9 cellular contexts compared by ENCODE assay signal in genomic region chr20:24576447-24576846, GRCh38.
"Had no signal": no experiment of that assay in that cellular context is flagged by ENCODE, and none has a peak within 500 bp of the region (broad histone marks: within the 10 kb centered on the region; RNA-seq: fewer than 3 reads in every experiment).

No MANE protein-coding gene starts in this region.

- H3K9me3 ChIP-seq: HAP-1 had no signal

- H3K9me3 Mint-ChIP-seq: HFFc6, IgD-negative memory B cell had no signal

- H3K9ac ChIP-seq: GM23248 had no signal

- H3K27me3 Mint-ChIP-seq: IgD-negative memory B cell had no signal

- H3K4me1 ChIP-seq: HAP-1 had no signal

- DNase-seq: GM23248, GOT3, H7, HFFc6 had no signal

- H3K27ac ChIP-seq: GM23248, HL-60 had no signal

- FAIRE-seq: HepG2 had no signal

- ATAC-seq: HCT116, HepG2 had no signal

- H3K4me3 ChIP-seq: GM23248, HAP-1 had no signal

- H3K27ac Mint-ChIP-seq: HFFc6, IgD-negative memory B cell had no signal

- H3K36me3 Mint-ChIP-seq: IgD-negative memory B cell had no signal

- H3K4me3 Mint-ChIP-seq: HFFc6, IgD-negative memory B cell had no signal

- H3K36me3 ChIP-seq: HAP-1 had no signal
